Comparison of ENCODE assay signal across 8 cellular contexts in the genomic region with DNA sequence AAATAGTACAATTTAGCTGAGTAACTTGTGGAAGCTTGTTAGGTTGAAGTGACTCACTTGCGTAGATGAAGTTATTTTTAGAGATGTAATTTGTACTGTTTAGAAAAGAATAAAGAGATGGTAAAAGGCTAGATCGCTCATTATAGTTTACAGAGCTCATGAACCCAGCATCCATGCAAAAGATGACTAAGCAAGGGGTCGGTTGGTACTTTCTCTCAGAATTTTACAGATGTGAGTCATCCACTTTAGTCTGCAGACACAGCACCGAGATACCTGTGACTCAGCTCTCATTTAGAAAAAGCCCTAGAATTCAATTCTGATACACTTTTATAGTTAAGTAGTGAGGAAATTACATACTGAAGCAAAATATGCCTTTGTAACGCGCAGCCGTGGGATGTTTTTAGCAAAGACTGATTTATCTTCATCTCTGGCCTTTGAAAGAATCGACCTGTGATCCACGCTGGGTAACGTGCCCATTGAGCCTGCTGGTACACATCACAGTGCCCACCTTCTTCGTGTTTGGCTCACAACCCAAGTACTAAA.
A peak's percentile ranks its signal among the peaks of the same experiment; 100 is the strongest.
DNase-seq lines count a peak whose midpoint lies in the region; ATAC-seq lines count a peak whose summit lies in the region.

No MANE protein-coding gene starts in this region.

- H3K27ac Mint-ChIP-seq in stimulated activated effector memory CD8-positive, alpha-beta T cell treated with anti-CD3 and anti-CD28 coated beads, Interleukin-12 subunit alpha, Interleukin-12 subunit beta, amount 100 ng/mL, for 72 hours = no peak overlapping the region

- peak; percentile 76 for ATAC-seq in HG03378 (IDR thresholded peaks at IDR 0.05; ENCODE audit: unreplicated experiment)
- peak; percentile 94 for ATAC-seq in stimulated activated effector memory CD8-positive, alpha-beta T cell treated with anti-CD3 and anti-CD28 coated beads, Interleukin-12 subunit alpha, Interleukin-12 subunit beta, amount 100 ng/mL, for 72 hours

- H3K4me3 Mint-ChIP-seq in stimulated activated effector memory CD8-positive, alpha-beta T cell treated with anti-CD3 and anti-CD28 coated beads, Interleukin-12 subunit alpha, Interleukin-12 subunit beta, amount 100 ng/mL, for 72 hours = peak overlapping the region; percentile 13

- peaks cover 49% of the 10 kb centered on the region for H3K36me3 Mint-ChIP-seq in stimulated activated effector memory CD8-positive, alpha-beta T cell treated with anti-CD3 and anti-CD28 coated beads, Interleukin-12 subunit alpha, Interleukin-12 subunit beta, amount 100 ng/mL, for 72 hours

- DNase-seq in NK-92 treated with Interleukin-12 subunit alpha and Interleukin-12 subunit beta, amount 100 ng/mL, for 24 hours (lab: John Stamatoyannopoulos, UW) = peak; percentile 14
- DNase-seq in NK-92 (lab: John Stamatoyannopoulos, UW; ENCODE audit: unreplicated experiment) (no peak), glomerular visceral epithelial cell (ENCODE audit: extremely low spot score) (peak; percentile 92), NCI-H1092 treated with DMSO at 0.1 percent for 48 hours (lab: John Stamatoyannopoulos, UW) (no peak), SKM-1 (lab: John Stamatoyannopoulos, UW; ENCODE audit: unreplicated experiment) (no peak)
- peak; percentile 21 for DNase-seq in activated CD4-positive, alpha-beta T cell treated with anti-CD3 and anti-CD28 coated beads, Interleukin-2, amount 50 U/mL, for 48 hours
- peak in 1 of 2 donors; percentile 59 for DNase-seq in stimulated activated effector memory CD8-positive, alpha-beta T cell treated with anti-CD3 and anti-CD28 coated beads, Interleukin-12 subunit alpha, Interleukin-12 subunit beta, amount 100 ng/mL, for 72 hours (ENCODE audit: low spot score in 2 of 2)

- H3K9me3 Mint-ChIP-seq in stimulated activated effector memory CD8-positive, alpha-beta T cell treated with anti-CD3 and anti-CD28 coated beads, Interleukin-12 subunit alpha, Interleukin-12 subunit beta, amount 100 ng/mL, for 72 hours = peaks cover 2% of the 10 kb centered on the region

- peaks cover 61% of the 10 kb centered on the region for H3K4me1 Mint-ChIP-seq in stimulated activated effector memory CD8-positive, alpha-beta T cell treated with anti-CD3 and anti-CD28 coated beads, Interleukin-12 subunit alpha, Interleukin-12 subunit beta, amount 100 ng/mL, for 72 hours

Comparison
In these comparisons a context has a peak if more than half of its experiments do, and no peak if none do; other contexts are left out.
1. DNase-seq: peak in NK-92 treated with Interleukin-12 subunit alpha and Interleukin-12 subunit beta, amount 100 ng/mL, for 24 hours (single experiment), activated CD4-positive, alpha-beta T cell treated with anti-CD3 and anti-CD28 coated beads, Interleukin-2, amount 50 U/mL, for 48 hours (2 of 2) and glomerular visceral epithelial cell (single experiment); none in NK-92 (single experiment), NCI-H1092 treated with DMSO at 0.1 percent for 48 hours (single experiment) and SKM-1 (single experiment).